In genomic region chr1:12616709-12617373, GRCh38 we compare ENCODE assay signal across 1 cellular context.
TF ChIP-seq lines count a peak whose summit lies in the region.

No MANE protein-coding gene starts in this region.

TF ChIP-seq in HEK293, 187 proteins besides CTCF, POLR2A, EP300 and RAD21 (continued from another document):
- TF ChIP-seq ZFHX2 (tag by site-specific recombination; conservative IDR thresholded peaks at IDR 0.05) = peak; percentile 62
- no peak for TF ChIP-seq PRDM2 (tag by site-specific recombination; IDR thresholded peaks at IDR 0.05; ENCODE audit: borderline replicate concordance)
- TF ChIP-seq ZNF600 (tag by site-specific recombination; IDR thresholded peaks at IDR 0.05) = no peak
- TF ChIP-seq ZNF544 (tag by site-specific recombination; IDR thresholded peaks at IDR 0.05) = no peak
- TF ChIP-seq ZBTB8A (tag by site-specific recombination; IDR thresholded peaks at IDR 0.05) = peak; percentile 48
- TF ChIP-seq ZBTB26 (tag by site-specific recombination; optimal IDR thresholded peaks at IDR 0.05) = peak; percentile 93
TF ChIP-seq in HEK293: peak in this region for 16.
